14 cellular contexts compared by ENCODE assay signal in the genomic region with DNA sequence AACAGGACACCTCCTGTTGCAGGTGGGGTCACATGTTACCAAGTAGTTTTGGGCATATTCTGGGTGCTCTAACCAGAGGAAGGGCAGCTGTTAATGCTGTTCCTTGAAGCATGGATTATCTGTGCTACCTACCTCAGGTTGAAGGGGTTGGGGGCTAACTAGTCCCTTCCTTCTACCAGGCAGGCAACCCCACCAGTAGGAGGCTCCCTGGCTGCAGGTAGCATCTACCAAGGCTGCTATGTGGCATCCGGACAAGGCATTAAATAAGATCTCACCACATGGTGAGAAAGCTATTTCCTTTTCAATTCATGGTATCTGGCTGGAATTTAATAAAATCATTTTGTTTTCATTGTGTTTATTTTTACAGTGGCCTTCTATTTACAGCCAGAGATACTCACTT.
"Had no signal": no experiment of that assay in that cellular context is flagged by ENCODE, and none has a peak within 500 bp of the region (broad histone marks: within the 10 kb centered on the region; RNA-seq: fewer than 3 reads in every experiment).

No MANE protein-coding gene starts in this region.

- H3K4me1 ChIP-seq: pancreas had no signal

- H3K4me3 ChIP-seq: pancreas had no signal

- DNase-seq: activated CD4-positive, alpha-beta memory T cell treated with anti-CD3 and anti-CD28 coated beads for 36 hours; activated CD8-positive, alpha-beta memory T cell treated with anti-CD3 and anti-CD28 coated beads, Interleukin-2, amount 10 ng/mL, durations not matched to agents 7 days and 5 days; activated naive CD4-positive, alpha-beta T cell treated with anti-CD3 and anti-CD28 coated beads for 36 hours; activated naive CD8-positive, alpha-beta T cell treated with anti-CD3 and anti-CD28 coated beads, Interleukin-2, amount 50 U/mL, for 24 hours; activated T-cell treated with anti-CD3 and anti-CD28 coated beads, Interleukin-2, amount 50 U/mL, for 1 hour; aorta; cerebellar nuclear complex; effector memory CD4-positive, alpha-beta T cell; foreskin melanocyte; naive B cell; pancreas; stimulated activated CD4-positive, alpha-beta T cell treated with anti-CD3 and anti-CD28 coated beads, Interleukin-1b, Interleukin-23, amount 100 ng/mL, for 48 hours; stimulated activated naive CD8-positive, alpha-beta T cell treated with anti-CD3 and anti-CD28 coated beads, Interleukin-15, amount 100 ng/mL, for 72 hours; T1000 had no signal

- H3K27ac ChIP-seq: pancreas had no signal

- H3K9me3 ChIP-seq: pancreas had no signal

- H3K27me3 ChIP-seq: pancreas had no signal

- H3K36me3 ChIP-seq: pancreas had no signal
